Comparison of ENCODE assay signal across 9 cellular contexts in the genomic region with DNA sequence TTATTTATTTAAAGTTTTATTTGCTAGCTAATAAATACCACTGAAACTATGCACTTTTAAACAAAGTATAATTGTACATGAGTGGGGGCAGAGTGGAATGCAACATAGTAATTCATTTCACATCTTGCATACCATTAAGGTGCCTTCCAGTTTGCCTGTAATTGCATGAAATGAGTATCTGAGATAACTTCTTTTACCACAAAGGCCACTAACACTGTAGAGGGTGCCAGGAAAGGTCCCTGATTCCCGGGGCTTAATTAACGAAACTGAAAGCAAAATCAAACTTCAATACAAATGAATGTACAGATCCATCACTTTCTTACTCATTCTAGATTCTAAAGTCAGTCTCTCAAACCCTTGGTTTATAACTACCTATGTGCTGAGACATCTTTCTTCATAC. TPM values are rescaled to one million over a fixed set of nuclear protein-coding genes. Genes with fewer than 3 reads are reported as not detected.
DNase-seq lines count a peak whose midpoint lies in the region; ATAC-seq lines count a peak whose summit lies in the region.
"Had no signal": no experiment of that assay in that cellular context is flagged by ENCODE, and none has a peak within 500 bp of the region (broad histone marks: within the 10 kb centered on the region; RNA-seq: fewer than 3 reads in every experiment).

No MANE protein-coding gene starts in this region.

- H2BK120ac ChIP-seq in mesenchymal stem cell (ENCODE audit: low read depth, low read length) = no peak overlapping the region

- H3K27me3 ChIP-seq in mesenchymal stem cell (ENCODE audit: control insufficient read depth in 1 of 2, insufficient read depth in 1 of 2, low read length in 2 of 2) = no peaks in the 10 kb centered on the region

- H3K4me2 ChIP-seq in mesenchymal stem cell (ENCODE audit: low read length, poor library complexity, severe bottlenecking) = peak overlapping the region; percentile 43

- H3K79me1 ChIP-seq in mesenchymal stem cell (replicated peaks; ENCODE audit: low read length, poor library complexity, severe bottlenecking) = peaks cover 19% of the 10 kb centered on the region

- no peak overlapping the region for H3K14ac ChIP-seq in mesenchymal stem cell (ENCODE audit: low read length in 2 of 2)

- no peak overlapping the region for H3K23ac ChIP-seq in mesenchymal stem cell (ENCODE audit: low read length in 2 of 2)

- H2BK15ac ChIP-seq in mesenchymal stem cell (ENCODE audit: low read depth, poor library complexity, severe bottlenecking) = no peak overlapping the region

- no peak overlapping the region for H2AFZ ChIP-seq in mesenchymal stem cell (ENCODE audit: low read depth, low read length)

- peaks cover 0 to 3% of the 10 kb centered on the region in 2 experiments for H3K36me3 ChIP-seq in mesenchymal stem cell (ENCODE audit: control insufficient read depth in 1 of 2, insufficient read depth in 2 of 2, low read depth in 1 of 2, low read length in 2 of 2)

- H3K9ac ChIP-seq in mesenchymal stem cell (ENCODE audit: low read length) = peak overlapping the region; percentile 94

- H4K91ac ChIP-seq in mesenchymal stem cell (ENCODE audit: low read length) = no peak overlapping the region

- no peaks in the 10 kb centered on the region for H3K9me3 ChIP-seq in mesenchymal stem cell (ENCODE audit: control insufficient read depth, low read length)

- H3K18ac ChIP-seq in mesenchymal stem cell (ENCODE audit: low read depth in 1 of 2, low read length in 2 of 2) = no peak overlapping the region

- H2AK5ac ChIP-seq in mesenchymal stem cell (ENCODE audit: low read length, severe bottlenecking) = no peak overlapping the region

- H2BK5ac ChIP-seq in mesenchymal stem cell (ENCODE audit: low read depth, low read length, poor library complexity, severe bottlenecking) = no peak overlapping the region

- ATAC-seq in GM21717 (IDR thresholded peaks at IDR 0.05; ENCODE audit: unreplicated experiment) = peak; percentile 42

- peak overlapping the region in 1 of 2 experiments; percentile 97 for H3K4me3 ChIP-seq in mesenchymal stem cell (ENCODE audit: insufficient read depth in 1 of 2, low read depth in 1 of 2, low read length in 2 of 2)

- 85% methylated on average over 2 of the region's 2 CpGs for WGBS in mesenchymal stem cell

- peak; percentile 24 for DNase-seq in DMS 273 (lab: John Stamatoyannopoulos, UW; ENCODE audit: unreplicated experiment)
- no peak for DNase-seq in DMS 273 treated with DMSO at 0.1 percent for 48 hours (lab: John Stamatoyannopoulos, UW)
- peak; percentile 9 for DNase-seq in LHCN-M2 (ENCODE audit: low read depth)
- peak; percentile 11 for DNase-seq in activated T-helper 9 cell treated with anti-CD3 and anti-CD28 coated beads, Interleukin-2, amount 50 U/mL, for 16 hours (ENCODE audit: low read depth)
- peak; percentile 41 for DNase-seq in mesenchymal stem cell
- no peak for DNase-seq in effector CD8-positive, alpha-beta T cell (lab: John Stamatoyannopoulos, UW)
- DNase-seq in hepatic stellate cell (ENCODE audit: low spot score) = no peak

- H4K8ac ChIP-seq in mesenchymal stem cell (ENCODE audit: low read length) = no peak overlapping the region

- peaks cover 5% of the 10 kb centered on the region for H3K4me1 ChIP-seq in mesenchymal stem cell (ENCODE audit: control insufficient read depth, insufficient read depth, low read depth, low read length)

- no peak overlapping the region for H3K27ac ChIP-seq in mesenchymal stem cell (ENCODE audit: low read length, poor library complexity, severe bottlenecking)
- H3K27ac ChIP-seq: 22Rv1 had no signal

- no peak overlapping the region for H2BK12ac ChIP-seq in mesenchymal stem cell (ENCODE audit: low read length in 2 of 2)

- H3K4ac ChIP-seq in mesenchymal stem cell (ENCODE audit: low read depth in 1 of 2, low read length in 2 of 2) = no peak overlapping the region

RNA-seq across cellular contexts. Expression of a gene that starts 2.1 kb away (rescaled TPM):
- total RNA-seq in LHCN-M2 (2014; rRNA removed) = 82.0 and 97.1 TPM in 2 replicates
- 30.7 TPM for polyA plus RNA-seq in LHCN-M2 (2012)
- 52.7 TPM for polyA plus RNA-seq in mesenchymal stem cell (2013, experiment 1 of 2)
- 59.2 TPM for polyA plus RNA-seq in mesenchymal stem cell (2013, experiment 2 of 2)

Comparison
In these comparisons a context has a peak if more than half of its experiments do, and no peak if none do; other contexts are left out.
1. DNase-seq: peak in DMS 273 (single experiment), LHCN-M2 (single experiment), activated T-helper 9 cell treated with anti-CD3 and anti-CD28 coated beads, Interleukin-2, amount 50 U/mL, for 16 hours (single experiment) and mesenchymal stem cell (single experiment); none in DMS 273 treated with DMSO at 0.1 percent for 48 hours (single experiment), effector CD8-positive, alpha-beta T cell (single experiment) and hepatic stellate cell (single experiment).